8 cellular contexts compared by ENCODE assay signal in the genomic region with DNA sequence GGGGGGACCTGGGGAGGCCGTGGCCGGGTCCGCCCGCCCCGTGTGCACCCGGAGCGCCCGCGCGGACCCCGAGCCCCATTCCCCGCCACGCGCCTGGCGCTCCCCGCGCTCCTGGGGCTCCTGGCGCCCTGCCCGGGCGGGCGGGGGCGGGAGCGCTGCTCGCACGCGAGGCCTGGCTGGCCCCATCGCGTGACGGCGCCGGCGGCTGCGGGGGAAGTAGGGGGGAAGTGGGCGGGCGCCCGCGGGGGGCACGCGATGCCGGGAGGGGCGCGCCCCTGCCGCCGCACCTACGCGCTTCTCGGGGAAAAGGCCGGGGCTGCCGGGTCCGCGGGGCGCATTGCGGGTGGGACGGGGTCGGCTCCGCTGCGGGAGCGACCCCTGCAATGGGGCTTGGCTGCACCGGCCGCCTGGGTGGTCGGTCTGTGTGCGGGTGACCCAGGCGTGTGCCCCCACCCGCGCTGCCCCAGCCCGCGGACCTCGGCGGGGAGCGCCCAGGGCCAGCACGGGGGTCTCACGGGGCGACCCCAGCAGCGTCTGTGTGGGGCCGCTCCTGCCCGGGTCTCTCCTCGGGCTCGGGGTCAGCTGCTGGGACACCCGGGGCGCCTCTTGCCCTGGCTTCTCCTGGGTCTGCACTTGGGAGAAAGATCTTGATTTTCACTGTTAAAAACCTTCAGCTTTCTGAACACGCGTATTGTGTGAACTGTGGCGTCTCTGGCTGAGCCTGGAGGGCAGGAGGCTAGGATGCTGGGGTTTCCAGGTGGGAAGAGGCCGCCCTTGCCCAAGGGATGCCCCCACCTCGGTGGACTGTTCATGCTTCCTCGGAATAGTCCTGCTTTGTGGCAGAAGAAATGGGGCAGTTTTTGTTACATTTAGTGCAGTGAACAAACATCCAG. TPM values are rescaled to one million over a fixed set of nuclear protein-coding genes. Genes with fewer than 3 reads are reported as not detected.
A peak's percentile ranks its signal among the peaks of the same experiment; 100 is the strongest.
DNase-seq lines count a peak whose midpoint lies in the region; ATAC-seq and TF ChIP-seq lines count a peak whose summit lies in the region.

No MANE protein-coding gene starts in this region.

- TF ChIP-seq POLR2A in GM18526 (IDR thresholded peaks at IDR 0.05; ENCODE audit: extremely low read depth, insufficient read length): peak; percentile 28

- DNase-seq in AG04449 (ENCODE audit: low read depth, low spot score) (no peak), M059J (ENCODE audit: low read depth) (peak; percentile 78), choroid plexus epithelial cell (ENCODE audit: low read depth) (peak; percentile 47), memory B cell (ENCODE audit: low spot score in 2 of 2) (peak in 1 of 2 donors; percentile 13)
- DNase-seq in stimulated activated CD8-positive, alpha-beta memory T cell treated with anti-CD3 and anti-CD28 coated beads, Interleukin-4, amount 100 ng/mL, for 4 hours (ENCODE audit: low read depth in 2 of 2, low spot score in 1 of 2): peak; percentile 56 to 61

- no peak for TF ChIP-seq CTCF in AG04449 (IDR thresholded peaks at IDR 0.05; ENCODE audit: insufficient read depth, low read length, missing control alignments)
- no peak for TF ChIP-seq CTCF in WI38 (IDR thresholded peaks at IDR 0.05; ENCODE audit: low read depth, low read length)
- no peak for TF ChIP-seq CTCF in choroid plexus epithelial cell (conservative IDR thresholded peaks at IDR 0.05; ENCODE audit: low read depth, low read length)

- H3K27me3 Mint-ChIP-seq in memory B cell: peaks cover 8% of the 10 kb centered on the region

- no peak overlapping the region for H3K27ac Mint-ChIP-seq in memory B cell

- POLR2A ChIA-PET in AG04449 (lab: Yijun Ruan, JAX): no interaction called here

- H3K4me3 ChIP-seq in AG04449 (ENCODE audit: low read depth, low read length) (peak overlapping the region; percentile 36), WI38 (ENCODE audit: low read depth, low read length) (0 out of 2 replicates have a peak overlapping the region, but pooled peaks have one; percentile 18), choroid plexus epithelial cell (ENCODE audit: low read depth, low read length) (peak overlapping the region; percentile 46)

- H3K4me3 Mint-ChIP-seq in memory B cell: no peak overlapping the region

- ATAC-seq in memory B cell (ENCODE audit: low read depth) (peak; percentile 53), GM21737 (IDR thresholded peaks at IDR 0.05; ENCODE audit: unreplicated experiment) (no peak)

- H3K4me1 Mint-ChIP-seq in memory B cell: peaks cover 7% of the 10 kb centered on the region

- CTCF ChIA-PET in AG04449 (lab: Yijun Ruan, JAX): interaction anchor here (1.2 kb wide), 1 partner anchor 10 kb away, joined by 3 read pairs; no protein-coding TSS in a partner anchor

- no peaks in the 10 kb centered on the region for H3K9me3 Mint-ChIP-seq in memory B cell

- H3K36me3 Mint-ChIP-seq in memory B cell: no peaks in the 10 kb centered on the region

RNA-seq across cellular contexts. Expression of gene AHRR, which starts 52.4 kb away (rescaled TPM):
- total RNA-seq in M059J (2014; rRNA removed; shearing (Covaris generic)): 49.1 and 50.6 TPM in 2 replicates
